In genomic region chr2:12732663-12733062, GRCh38 we compare ENCODE assay signal across 19 cellular contexts. TPM values are rescaled to one million over a fixed set of nuclear protein-coding genes. Genes with fewer than 3 reads are reported as not detected.
DNase-seq lines count a peak whose midpoint lies in the region; ATAC-seq and TF ChIP-seq lines count a peak whose summit lies in the region.
"Had no signal": no experiment of that assay in that cellular context is flagged by ENCODE, and none has a peak within 500 bp of the region (broad histone marks: within the 10 kb centered on the region; RNA-seq: fewer than 3 reads in every experiment).

No MANE protein-coding gene starts in this region.

- no peaks in the 10 kb centered on the region for H3K9me3 ChIP-seq in CD4-positive, CD25-positive, alpha-beta regulatory T cell (ENCODE audit: control insufficient read depth in 2 of 2, low read length in 2 of 2)
- no peaks in the 10 kb centered on the region for H3K9me3 ChIP-seq in body of pancreas
- H3K9me3 ChIP-seq: colonic mucosa had no signal

- peak overlapping the region; percentile 52 for H3K27ac ChIP-seq in CD4-positive, CD25-positive, alpha-beta regulatory T cell (ENCODE audit: insufficient read depth, low read length, poor library complexity, severe bottlenecking)
- H3K27ac ChIP-seq in body of pancreas, result peak overlapping the region; percentile 19 to 62 (median 50)
- H3K27ac ChIP-seq: colonic mucosa had no signal

- H3K4me1 Mint-ChIP-seq in CD4-positive, CD25-positive, alpha-beta regulatory T cell, result peaks cover 35 to 97% (median 71%) of the 10 kb centered on the region in 4 donors
- peaks cover 53 to 80% of the 10 kb centered on the region in 2 donors for H3K4me1 Mint-ChIP-seq in stimulated activated naive B cell treated with anti-CD40 and anti-IgM and Interleukin-4, amounts not matched to agents 10 μg/mL and 1 μg/mL and 100 μg/mL, for 72 hours
- H3K4me1 Mint-ChIP-seq in nephron progenitor cell, result peaks cover 54% of the 10 kb centered on the region

- H3K4me1 ChIP-seq in CD4-positive, CD25-positive, alpha-beta regulatory T cell (ENCODE audit: control insufficient read depth, insufficient read depth, low read length, poor library complexity, severe bottlenecking), result peaks cover 84% of the 10 kb centered on the region
- peaks cover 24% of the 10 kb centered on the region for H3K4me1 ChIP-seq in body of pancreas
- H3K4me1 ChIP-seq: colonic mucosa had no signal

- TF ChIP-seq CTCF in body of pancreas (IDR thresholded peaks at IDR 0.05) (no peak), nephron progenitor cell (IDR thresholded peaks at IDR 0.05) (no peak)

- TF ChIP-seq POLR2A in body of pancreas (IDR thresholded peaks at IDR 0.05), result no peak

- intact Hi-C loops in body of pancreas (cut with DNase I), result no loop called here

- no peaks in the 10 kb centered on the region for H3K27me3 Mint-ChIP-seq in CD4-positive, CD25-positive, alpha-beta regulatory T cell
- no peaks in the 10 kb centered on the region for H3K27me3 Mint-ChIP-seq in stimulated activated naive B cell treated with anti-CD40 and anti-IgM and Interleukin-4, amounts not matched to agents 10 μg/mL and 1 μg/mL and 100 μg/mL, for 72 hours
- H3K27me3 Mint-ChIP-seq in nephron progenitor cell (ENCODE audit: low read depth, poor library complexity), result no peaks in the 10 kb centered on the region
- H3K27me3 Mint-ChIP-seq: activated CD8-positive, alpha-beta T cell treated with anti-CD3 and anti-CD28 coated beads for 36 hours had no signal

- peaks cover 90% of the 10 kb centered on the region for H3K36me3 ChIP-seq in CD4-positive, CD25-positive, alpha-beta regulatory T cell (ENCODE audit: control insufficient read depth, insufficient read depth, low read length)
- no peaks in the 10 kb centered on the region for H3K36me3 ChIP-seq in body of pancreas (replicated peaks in 1 of 2; ENCODE audit: insufficient read depth in 1 of 2, low read depth in 2 of 2)
- H3K36me3 ChIP-seq: colonic mucosa had no signal

- H3K27ac Mint-ChIP-seq in CD4-positive, CD25-positive, alpha-beta regulatory T cell, result peak overlapping the region in 2 of 3 donors; percentile 83 to 89
- H3K27ac Mint-ChIP-seq in stimulated activated naive B cell treated with anti-CD40 and anti-IgM and Interleukin-4, amounts not matched to agents 10 μg/mL and 1 μg/mL and 100 μg/mL, for 72 hours, result peak overlapping the region; percentile 68
- H3K27ac Mint-ChIP-seq in nephron progenitor cell, result no peak overlapping the region
- H3K27ac Mint-ChIP-seq: activated CD8-positive, alpha-beta T cell treated with anti-CD3 and anti-CD28 coated beads for 36 hours had no signal

- ATAC-seq in CD4-positive, CD25-positive, alpha-beta regulatory T cell (ENCODE audit: low read depth in 2 of 2), result no peak
- ATAC-seq in body of pancreas (peak; percentile 52), left lobe of liver (peak; percentile 80)
- no peak for ATAC-seq in stimulated activated naive B cell treated with anti-CD40 and anti-IgM and Interleukin-4, amounts not matched to agents 10 μg/mL and 1 μg/mL and 100 μg/mL, for 72 hours (replicated peaks)
- ATAC-seq: activated CD8-positive, alpha-beta T cell treated with anti-CD3 and anti-CD28 coated beads for 36 hours; Panc1 had no signal

- no peaks in the 10 kb centered on the region for H3K9me3 Mint-ChIP-seq in CD4-positive, CD25-positive, alpha-beta regulatory T cell
- no peaks in the 10 kb centered on the region for H3K9me3 Mint-ChIP-seq in stimulated activated naive B cell treated with anti-CD40 and anti-IgM and Interleukin-4, amounts not matched to agents 10 μg/mL and 1 μg/mL and 100 μg/mL, for 72 hours
- no peaks in the 10 kb centered on the region for H3K9me3 Mint-ChIP-seq in nephron progenitor cell
- H3K9me3 Mint-ChIP-seq: activated CD8-positive, alpha-beta T cell treated with anti-CD3 and anti-CD28 coated beads for 36 hours had no signal

- H3K36me3 Mint-ChIP-seq in CD4-positive, CD25-positive, alpha-beta regulatory T cell, result peaks cover 60% of the 10 kb centered on the region
- peaks cover 5 to 15% of the 10 kb centered on the region in 2 donors for H3K36me3 Mint-ChIP-seq in stimulated activated naive B cell treated with anti-CD40 and anti-IgM and Interleukin-4, amounts not matched to agents 10 μg/mL and 1 μg/mL and 100 μg/mL, for 72 hours
- H3K36me3 Mint-ChIP-seq in nephron progenitor cell (ENCODE audit: low read depth), result peaks cover 75% of the 10 kb centered on the region

- peak overlapping the region in 1 of 4 donors; percentile 48 for H3K4me3 Mint-ChIP-seq in CD4-positive, CD25-positive, alpha-beta regulatory T cell
- H3K4me3 Mint-ChIP-seq in stimulated activated naive B cell treated with anti-CD40 and anti-IgM and Interleukin-4, amounts not matched to agents 10 μg/mL and 1 μg/mL and 100 μg/mL, for 72 hours, result no peak overlapping the region
- no peak overlapping the region for H3K4me3 Mint-ChIP-seq in nephron progenitor cell
- H3K4me3 Mint-ChIP-seq: activated CD8-positive, alpha-beta T cell treated with anti-CD3 and anti-CD28 coated beads for 36 hours had no signal

- WGBS in body of pancreas, 2 donors, result 27 to 46% methylated on average over 9 of the region's 9 CpGs

- no peak overlapping the region for H3K4me3 ChIP-seq in CD4-positive, CD25-positive, alpha-beta regulatory T cell (ENCODE audit: low read depth, low read length)
- no peak overlapping the region for H3K4me3 ChIP-seq in body of pancreas
- H3K4me3 ChIP-seq: colonic mucosa had no signal

- no peak for DNase-seq in CD4-positive, CD25-positive, alpha-beta regulatory T cell
- DNase-seq in body of pancreas (peak; percentile 59 to 88 (median 82)), left lobe of liver (ENCODE audit: low spot score) (peak; percentile 76), hypothalamus (lab: John Stamatoyannopoulos, UW) (no peak), nephron progenitor cell (no peak), NCI-H1694 treated with DMSO at 0.1 percent for 48 hours (lab: John Stamatoyannopoulos, UW) (no peak), NCI-H2107 treated with DMSO at 0.1 percent for 48 hours (lab: John Stamatoyannopoulos, UW; ENCODE audit: unreplicated experiment) (no peak)
- DNase-seq in stimulated activated naive B cell treated with anti-CD40 and anti-IgM and Interleukin-4, amounts not matched to agents 10 μg/mL and 1 μg/mL and 100 μg/mL, for 72 hours, result no peak
- DNase-seq: activated CD8-positive, alpha-beta T cell treated with anti-CD3 and anti-CD28 coated beads for 36 hours; amygdala; colonic mucosa; IMR-90; midbrain; NCI-H2081; NCI-H748 treated with DMSO at 0.1 percent for 48 hours; nucleus accumbens; stimulated activated CD4-positive, alpha-beta T cell treated with anti-CD3 and anti-CD28 coated beads, Interleukin-4, amount 100 ng/mL, for 24 hours; stimulated activated CD8-positive, alpha-beta memory T cell treated with anti-CD3 and anti-CD28 coated beads, Interleukin-4, amount 100 ng/mL, for 48 hours had no signal

- H3K27me3 ChIP-seq in CD4-positive, CD25-positive, alpha-beta regulatory T cell (ENCODE audit: control insufficient read depth, insufficient read depth, low read length), result no peaks in the 10 kb centered on the region
- H3K27me3 ChIP-seq in body of pancreas, result no peaks in the 10 kb centered on the region
- H3K27me3 ChIP-seq: colonic mucosa had no signal

RNA-seq across cellular contexts. Expression of gene TRIB2, which starts 15.9 kb away (rescaled TPM):
- 180 TPM for total RNA-seq in CD4-positive, CD25-positive, alpha-beta regulatory T cell
- polyA plus RNA-seq in CD4-positive, CD25-positive, alpha-beta regulatory T cell, result 100 to 1,000 TPM in 3 of 4 donors, 10 to 100 TPM in 1; 87.6 to 131 (median 109) TPM
- total RNA-seq in body of pancreas (10 to 100 TPM; 49.3 to 99.2 TPM), left lobe of liver (13.8 TPM)

Comparison
In these comparisons a context has a peak if more than half of its experiments do, and no peak if none do; other contexts are left out.
1. ATAC-seq: peak in body of pancreas (single experiment) and left lobe of liver (single experiment); none in CD4-positive, CD25-positive, alpha-beta regulatory T cell (0 of 2) and stimulated activated naive B cell treated with anti-CD40 and anti-IgM and Interleukin-4, amounts not matched to agents 10 μg/mL and 1 μg/mL and 100 μg/mL, for 72 hours (0 of 2).
2. DNase-seq: peak in body of pancreas (4 of 4) and left lobe of liver (single experiment); none in CD4-positive, CD25-positive, alpha-beta regulatory T cell (0 of 3), stimulated activated naive B cell treated with anti-CD40 and anti-IgM and Interleukin-4, amounts not matched to agents 10 μg/mL and 1 μg/mL and 100 μg/mL, for 72 hours (single experiment), hypothalamus (0 of 51), nephron progenitor cell (single experiment), NCI-H1694 treated with DMSO at 0.1 percent for 48 hours (single experiment) and NCI-H2107 treated with DMSO at 0.1 percent for 48 hours (single experiment).